15 cellular contexts compared by ENCODE assay signal in the genomic region with DNA sequence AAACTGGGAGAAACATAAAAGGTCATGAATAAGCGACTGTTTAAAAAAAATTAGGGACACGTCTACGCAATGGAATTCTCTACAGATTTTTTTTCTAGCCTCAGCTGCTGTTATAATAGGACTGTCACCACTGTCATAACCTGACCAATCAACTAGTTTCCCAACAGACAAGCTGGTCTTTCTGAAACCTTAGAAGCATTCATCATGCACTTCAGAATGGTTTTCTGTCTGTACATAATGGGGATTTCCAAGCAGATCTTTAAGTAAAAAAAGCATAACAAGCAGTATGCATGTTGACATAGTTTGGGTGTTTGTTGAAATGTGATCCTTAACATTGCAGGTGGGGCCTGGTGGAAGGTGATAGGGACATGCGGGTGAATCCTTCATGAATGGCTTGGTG. TPM values are rescaled to one million over a fixed set of nuclear protein-coding genes. Genes with fewer than 3 reads are reported as not detected.
DNase-seq lines count a peak whose midpoint lies in the region; ATAC-seq and TF ChIP-seq lines count a peak whose summit lies in the region.
"Had no signal": no experiment of that assay in that cellular context is flagged by ENCODE, and none has a peak within 500 bp of the region (broad histone marks: within the 10 kb centered on the region; RNA-seq: fewer than 3 reads in every experiment).

No MANE protein-coding gene starts in this region.

- no peaks in the 10 kb centered on the region for H3K9me2 ChIP-seq in OCI-LY7 (ENCODE audit: insufficient read depth, low read length)

- H3K36me3 ChIP-seq in OCI-LY7 (ENCODE audit: insufficient read depth, low read length): no peaks in the 10 kb centered on the region
- H3K36me3 ChIP-seq: right lobe of liver, upper lobe of right lung had no signal

- H2AFZ ChIP-seq in OCI-LY7 (ENCODE audit: low read length): no peak overlapping the region

- peak; percentile 53 for ATAC-seq in GM19025 (IDR thresholded peaks at IDR 0.05; ENCODE audit: low read depth, unreplicated experiment)
- peak; percentile 56 for ATAC-seq in HG03432 (IDR thresholded peaks at IDR 0.05; ENCODE audit: unreplicated experiment)
- ATAC-seq: HCT116, right lobe of liver, upper lobe of right lung had no signal

- no peak overlapping the region for H3K4me3 ChIP-seq in OCI-LY7 (ENCODE audit: low read depth, low read length, poor library complexity, severe bottlenecking)
- H3K4me3 ChIP-seq: right lobe of liver, upper lobe of right lung had no signal

- H4K20me1 ChIP-seq in OCI-LY7 (ENCODE audit: insufficient read depth, low read length): no peaks in the 10 kb centered on the region

- no peak overlapping the region for H3K4me2 ChIP-seq in OCI-LY7 (ENCODE audit: low read length)

- DNase-seq in DMS53 (lab: John Stamatoyannopoulos, UW) (peak; percentile 93), SHP77 treated with DMSO at 0.1 percent for 48 hours (lab: John Stamatoyannopoulos, UW) (peak; percentile 35), Ammon's horn (ENCODE audit: low spot score) (no peak), ACHN (no peak), OCI-LY7 (ENCODE audit: low spot score) (no peak), putamen (ENCODE audit: low spot score) (no peak)
- DNase-seq: activated naive CD8-positive, alpha-beta T cell treated with anti-CD3 and anti-CD28 coated beads for 36 hours; CD4-positive, CD25-positive, alpha-beta regulatory T cell; nucleus accumbens; right lobe of liver; Right ventricle myocardium superior; upper lobe of right lung had no signal

- no peaks in the 10 kb centered on the region for H3K79me2 ChIP-seq in OCI-LY7 (ENCODE audit: insufficient read depth, low read depth, low read length)

- CTCF ChIA-PET in OCI-LY7 (lab: Charles Lee; ENCODE audit: unreplicated experiment): no interaction called here

- no TSS peak for BruUV-seq in OCI-LY7 (replicated peaks; lab: Mats Ljungman, UMichigan)

- intact Hi-C loops in OCI-LY7 (cut with micrococcal nuclease; ENCODE audit: unreplicated experiment): no loop called here

- in situ Hi-C loops in ACHN (cut with HindIII; ENCODE audit: low pct_ligation_motif_present, low pct_unique_long_range_greater_than_20kb, low sequenced_read_pairs): no loop called here

- H3K27ac ChIP-seq in OCI-LY7 (ENCODE audit: low read depth, low read length, poor library complexity, severe bottlenecking): no peak overlapping the region
- H3K27ac ChIP-seq: right lobe of liver, upper lobe of right lung had no signal

- H3K9me3 ChIP-seq in OCI-LY7 (ENCODE audit: low read length): no peaks in the 10 kb centered on the region
- H3K9me3 ChIP-seq: right lobe of liver, upper lobe of right lung had no signal

- POLR2A ChIA-PET in OCI-LY7 (lab: Charles Lee): no interaction called here

- no peaks in the 10 kb centered on the region for H3K4me1 ChIP-seq in OCI-LY7 (ENCODE audit: insufficient read depth, low read length, poor library complexity, severe bottlenecking)
- H3K4me1 ChIP-seq: right lobe of liver, upper lobe of right lung had no signal

- TF ChIP-seq CTCF in OCI-LY7 (conservative IDR thresholded peaks at IDR 0.05; ENCODE audit: low read length): no peak

RNA-seq across cellular contexts. Expression of a gene that starts 58.3 kb away (rescaled TPM):
- total RNA-seq in OCI-LY7 (2014; rRNA removed; shearing (Covaris generic)): not detected in 2 replicates
- not detected in 2 replicates for total RNA-seq in OCI-LY7 (2022)
- total RNA-seq: activated naive CD8-positive, alpha-beta T cell treated with anti-CD3 and anti-CD28 coated beads for 36 hours; CD4-positive, CD25-positive, alpha-beta regulatory T cell had no signal

Comparison
In these comparisons a context has a peak if more than half of its experiments do, and no peak if none do; other contexts are left out.
1. DNase-seq: peak in DMS53 (single experiment) and SHP77 treated with DMSO at 0.1 percent for 48 hours (single experiment); none in Ammon's horn (single experiment), ACHN (single experiment), OCI-LY7 (single experiment) and putamen (single experiment).